8 cellular contexts compared by ENCODE assay signal in the genomic region with DNA sequence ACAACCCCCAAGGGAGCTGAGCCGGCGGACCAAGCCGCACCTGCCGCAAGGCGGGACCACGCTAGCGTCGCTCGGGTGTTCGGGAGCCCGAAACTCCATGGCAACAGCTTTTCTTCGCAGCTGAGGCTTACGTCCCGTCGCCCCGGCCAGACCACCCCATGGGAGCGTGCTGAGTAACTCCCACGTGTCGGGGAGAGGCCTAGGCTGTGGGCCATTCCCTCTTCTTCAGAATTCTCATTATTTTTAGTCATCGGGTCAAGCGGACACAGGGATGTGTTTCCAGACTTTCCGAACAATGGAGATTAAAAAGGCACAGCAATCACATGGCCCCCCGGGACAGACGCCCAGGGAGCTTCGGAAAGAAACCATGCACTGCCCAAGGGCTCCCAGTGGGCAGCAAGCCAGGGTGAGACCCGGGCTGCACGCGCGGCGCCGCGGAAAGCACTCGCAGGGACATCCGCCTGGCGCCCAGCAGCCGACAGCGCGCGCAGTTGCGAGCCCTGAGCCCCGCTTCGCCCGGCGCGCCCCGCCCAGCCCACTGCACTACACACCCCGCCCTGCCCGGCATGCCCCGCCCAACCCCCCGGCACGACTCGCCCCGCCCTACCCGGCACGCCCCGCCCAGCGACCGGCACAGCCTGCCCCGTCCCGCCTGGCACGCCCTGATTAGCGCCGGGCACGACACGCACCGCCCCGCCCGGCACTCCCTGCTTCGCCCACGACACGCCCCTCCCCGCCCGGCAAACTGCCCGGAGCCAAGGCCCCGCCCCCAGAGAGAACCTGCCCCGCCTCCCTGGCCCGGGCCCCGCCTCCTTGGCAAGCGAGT. TPM values are rescaled to one million over a fixed set of nuclear protein-coding genes. Genes with fewer than 3 reads are reported as not detected.
DNase-seq lines count a peak whose midpoint lies in the region; ATAC-seq and TF ChIP-seq lines count a peak whose summit lies in the region.

No MANE protein-coding gene starts in this region.

- H3K4me1 Mint-ChIP-seq in activated naive CD4-positive, alpha-beta T cell treated with anti-CD3 and anti-CD28 coated beads, Interleukin-2, amount 50 U/mL, for 24 hours = peaks cover 5% of the 10 kb centered on the region
- H3K4me1 Mint-ChIP-seq in osteocyte (ENCODE audit: unreplicated experiment) = peaks cover 11% of the 10 kb centered on the region

- H3K4me3 ChIP-seq in GM08714 (ENCODE audit: low read length) (peak overlapping the region; percentile 87), NB4 (ENCODE audit: low read depth, low read length) (peak overlapping the region; percentile 69), thymus (ENCODE audit: low read length) (peak overlapping the region; percentile 53)

- H3K4me1 ChIP-seq in thymus (ENCODE audit: control insufficient read depth, insufficient read depth, low read length) = peaks cover 2% of the 10 kb centered on the region

- TF ChIP-seq CTCF in NB4 (IDR thresholded peaks at IDR 0.05; ENCODE audit: low read depth, low read length) = no peak
- TF ChIP-seq CTCF in osteocyte (IDR thresholded peaks at IDR 0.05) = no peak

- H3K27me3 ChIP-seq in thymus (ENCODE audit: control insufficient read depth, insufficient read depth) = no peaks in the 10 kb centered on the region

- intact Hi-C loops in head of caudate nucleus (cut with DNase I) = loop anchor here (2.0 kb wide), 1 partner anchor 27 kb away; no protein-coding TSS in a partner anchor

- no peaks in the 10 kb centered on the region for H3K9me3 ChIP-seq in thymus (ENCODE audit: control insufficient read depth)

- DNase-seq in NB4 (ENCODE audit: low read depth) = peak; percentile 95
- DNase-seq in SK-N-DZ (ENCODE audit: low spot score) = peak; percentile 81
- DNase-seq in head of caudate nucleus = peak; percentile 91 to 100 (median 99)
- peak; percentile 99 for DNase-seq in osteocyte (ENCODE audit: extremely low spot score, unreplicated experiment)

- under 1% methylated on average over 78 of the region's 79 CpGs for WGBS in thymus

- no peaks in the 10 kb centered on the region for H3K9me3 Mint-ChIP-seq in activated naive CD4-positive, alpha-beta T cell treated with anti-CD3 and anti-CD28 coated beads, Interleukin-2, amount 50 U/mL, for 24 hours
- no peaks in the 10 kb centered on the region for H3K9me3 Mint-ChIP-seq in osteocyte (ENCODE audit: unreplicated experiment)

- H3K27me3 Mint-ChIP-seq in activated naive CD4-positive, alpha-beta T cell treated with anti-CD3 and anti-CD28 coated beads, Interleukin-2, amount 50 U/mL, for 24 hours = no peaks in the 10 kb centered on the region
- peaks cover 5% of the 10 kb centered on the region for H3K27me3 Mint-ChIP-seq in osteocyte (ENCODE audit: unreplicated experiment)

- peak; percentile 82 for ATAC-seq in HG02571 (IDR thresholded peaks at IDR 0.05; ENCODE audit: unreplicated experiment)

- no peaks in the 10 kb centered on the region for H3K36me3 Mint-ChIP-seq in activated naive CD4-positive, alpha-beta T cell treated with anti-CD3 and anti-CD28 coated beads, Interleukin-2, amount 50 U/mL, for 24 hours
- H3K36me3 Mint-ChIP-seq in osteocyte (ENCODE audit: unreplicated experiment) = no peaks in the 10 kb centered on the region

- peak overlapping the region; percentile 95 for H3K4me3 Mint-ChIP-seq in activated naive CD4-positive, alpha-beta T cell treated with anti-CD3 and anti-CD28 coated beads, Interleukin-2, amount 50 U/mL, for 24 hours
- peak overlapping the region; percentile 80 for H3K4me3 Mint-ChIP-seq in osteocyte (ENCODE audit: unreplicated experiment)

- H3K27ac Mint-ChIP-seq in activated naive CD4-positive, alpha-beta T cell treated with anti-CD3 and anti-CD28 coated beads, Interleukin-2, amount 50 U/mL, for 24 hours = peak overlapping the region; percentile 46
- H3K27ac Mint-ChIP-seq in osteocyte (ENCODE audit: unreplicated experiment) = peak overlapping the region; percentile 71

- H3K27ac ChIP-seq in thymus (ENCODE audit: low read depth) = peak overlapping the region; percentile 60

- peak; percentile 69 for TF ChIP-seq POLR2A in NB4 (IDR thresholded peaks at IDR 0.05; ENCODE audit: extremely low read depth, insufficient read length)

- no peaks in the 10 kb centered on the region for H3K36me3 ChIP-seq in thymus (ENCODE audit: control insufficient read depth, insufficient read depth)

RNA-seq across cellular contexts. Expression of a gene that starts 0.4 kb away (rescaled TPM):
- polyA plus RNA-seq in SK-N-DZ (2014; cell fraction: cytosol; rRNA removed) = 3.2 and 4.4 TPM in 2 replicates
- 2.3 and 4.9 TPM in 2 replicates for polyA plus RNA-seq in SK-N-DZ (2014; cell fraction: nucleus; rRNA removed)
- total RNA-seq in osteocyte = not detected in 2 replicates
- 0.64 TPM for polyA plus RNA-seq in thymus

RNA-seq across cellular contexts. Expression of a gene that starts 28.2 kb away (rescaled TPM):
- 12.1 and 14.3 TPM in 2 replicates for polyA plus RNA-seq in SK-N-DZ (2014; cell fraction: cytosol; rRNA removed)
- 8.2 and 12.7 TPM in 2 replicates for polyA plus RNA-seq in SK-N-DZ (2014; cell fraction: nucleus; rRNA removed)
- total RNA-seq in osteocyte = 15.6 and 18.2 TPM in 2 replicates
- 20.8 TPM for polyA plus RNA-seq in thymus

RNA-seq across cellular contexts. Expression of a gene that starts 28.4 kb away (rescaled TPM):
- polyA plus RNA-seq in SK-N-DZ (2014; cell fraction: cytosol; rRNA removed) = 2.7 and 4.0 TPM in 2 replicates
- 8.0 and 10.2 TPM in 2 replicates for polyA plus RNA-seq in SK-N-DZ (2014; cell fraction: nucleus; rRNA removed)
- total RNA-seq in osteocyte = 26.9 and 27.8 TPM in 2 replicates
- 9.6 TPM for polyA plus RNA-seq in thymus

Comparison
In these comparisons a context has a peak if more than half of its experiments do, and no peak if none do; other contexts are left out.
1. Peak in every context shown above with its lines: DNase-seq, ATAC-seq, H3K4me3 ChIP-seq and H3K27ac ChIP-seq.